1 cellular context compared by ENCODE assay signal in the genomic region with DNA sequence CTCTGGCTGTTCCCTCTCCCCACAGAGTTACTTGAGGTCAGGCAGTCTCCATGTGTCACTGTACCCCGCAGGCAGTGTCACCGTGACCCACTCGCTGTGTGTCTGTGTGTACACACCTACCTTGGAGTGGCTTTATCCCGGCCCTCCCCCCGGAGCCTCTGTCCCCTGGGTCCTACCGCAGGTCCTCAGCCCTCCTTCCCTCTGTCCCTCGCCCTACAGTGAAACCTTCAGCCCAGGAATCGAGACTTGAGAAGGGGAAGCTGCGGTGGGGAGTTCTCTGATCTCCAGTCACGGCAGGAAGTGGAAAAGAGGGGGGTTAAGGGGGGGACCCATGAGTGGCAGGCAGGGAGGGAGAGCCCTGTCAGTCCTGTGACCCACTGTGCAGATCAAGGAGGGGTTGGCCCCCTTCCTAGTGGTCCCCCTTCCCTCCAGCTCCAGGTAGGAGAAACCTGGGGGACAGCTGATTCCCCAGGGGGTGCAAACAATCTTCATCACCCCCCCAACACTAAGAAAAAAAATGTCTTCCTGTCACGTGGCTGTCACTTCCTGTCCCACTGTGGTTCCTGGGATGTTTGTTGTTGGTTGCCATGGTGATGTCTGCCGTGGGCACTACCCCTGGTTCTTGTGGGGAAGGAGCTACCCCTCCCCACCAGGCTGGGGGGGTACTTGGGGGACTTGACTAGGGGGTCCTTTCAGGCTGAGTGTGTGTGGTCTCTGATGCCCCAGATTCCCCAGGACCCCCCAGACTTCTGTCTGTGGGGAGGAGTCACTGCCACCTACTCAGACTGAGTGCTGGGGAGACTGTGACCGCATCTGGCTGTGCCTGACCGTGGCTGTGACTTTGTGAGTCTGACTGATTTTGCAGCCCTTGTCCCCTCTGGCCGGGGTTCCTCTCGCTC.
TF ChIP-seq lines count a peak whose summit lies in the region.

No MANE protein-coding gene starts in this region.

TF ChIP-seq in SK-N-SH, 30 proteins besides CTCF, POLR2A, EP300 and RAD21 (continued from another document):
- TF ChIP-seq, protein P1, sequence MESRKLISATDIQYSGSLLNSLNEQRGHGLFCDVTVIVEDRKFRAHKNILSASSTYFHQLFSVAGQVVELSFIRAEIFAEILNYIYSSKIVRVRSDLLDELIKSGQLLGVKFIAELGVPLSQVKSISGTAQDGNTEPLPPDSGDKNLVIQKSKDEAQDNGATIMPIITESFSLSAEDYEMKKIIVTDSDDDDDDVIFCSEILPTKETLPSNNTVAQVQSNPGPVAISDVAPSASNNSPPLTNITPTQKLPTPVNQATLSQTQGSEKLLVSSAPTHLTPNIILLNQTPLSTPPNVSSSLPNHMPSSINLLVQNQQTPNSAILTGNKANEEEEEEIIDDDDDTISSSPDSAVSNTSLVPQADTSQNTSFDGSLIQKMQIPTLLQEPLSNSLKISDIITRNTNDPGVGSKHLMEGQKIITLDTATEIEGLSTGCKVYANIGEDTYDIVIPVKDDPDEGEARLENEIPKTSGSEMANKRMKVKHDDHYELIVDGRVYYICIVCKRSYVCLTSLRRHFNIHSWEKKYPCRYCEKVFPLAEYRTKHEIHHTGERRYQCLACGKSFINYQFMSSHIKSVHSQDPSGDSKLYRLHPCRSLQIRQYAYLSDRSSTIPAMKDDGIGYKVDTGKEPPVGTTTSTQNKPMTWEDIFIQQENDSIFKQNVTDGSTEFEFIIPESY (IDR thresholded peaks at IDR 0.05; ENCODE audit: borderline replicate concordance, low read depth): no peak
- TF ChIP-seq, protein P2, sequence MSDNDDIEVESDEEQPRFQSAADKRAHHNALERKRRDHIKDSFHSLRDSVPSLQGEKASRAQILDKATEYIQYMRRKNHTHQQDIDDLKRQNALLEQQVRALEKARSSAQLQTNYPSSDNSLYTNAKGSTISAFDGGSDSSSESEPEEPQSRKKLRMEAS (IDR thresholded peaks at IDR 0.05; ENCODE audit: low read depth): peak; percentile 64; the same call in 1 of the 2 replicates
- no peak for TF ChIP-seq RFX5 (IDR thresholded peaks at IDR 0.05; ENCODE audit: low read length)
TF ChIP-seq in SK-N-SH: peak in this region for 8.
